ENCODE assay signal across 24 cellular contexts in the genomic region with DNA sequence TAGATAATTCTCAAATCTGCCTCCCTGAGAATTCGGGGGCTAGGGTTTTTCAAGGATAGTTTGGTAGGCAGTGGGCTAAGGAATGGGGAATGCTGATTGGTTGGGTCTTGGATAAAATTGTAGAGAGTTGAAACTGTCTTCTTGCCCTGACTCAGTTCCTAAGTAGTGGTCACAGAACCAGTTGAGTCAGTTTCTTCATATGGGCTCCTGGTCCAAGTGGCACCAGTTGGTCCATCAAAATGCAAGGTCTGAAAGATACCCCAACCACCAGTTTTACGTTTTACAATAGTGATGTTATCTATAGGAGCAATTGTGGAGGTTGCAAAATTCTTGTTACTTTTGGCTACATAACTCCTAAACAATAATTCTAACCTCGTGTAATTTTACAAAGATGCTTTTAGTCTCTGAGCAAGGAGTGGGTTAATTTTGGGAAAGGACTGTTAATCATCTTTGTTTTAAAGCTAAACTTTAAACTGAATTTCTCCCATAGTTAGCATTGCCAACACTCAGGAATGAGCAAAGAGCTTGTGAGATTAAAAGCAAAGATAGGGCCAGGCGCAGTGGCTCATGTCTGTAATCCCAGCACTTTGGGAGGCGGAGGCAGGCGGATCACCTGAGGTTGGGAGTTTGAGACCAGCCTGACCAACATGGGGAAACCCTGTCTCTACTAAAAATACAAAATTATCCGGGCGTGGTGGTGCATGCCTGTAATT.
"Had no signal": no experiment of that assay in that cellular context is flagged by ENCODE, and none has a peak within 500 bp of the region (broad histone marks: within the 10 kb centered on the region; RNA-seq: fewer than 3 reads in every experiment).

No MANE protein-coding gene starts in this region.

- H3K27ac Mint-ChIP-seq: endodermal cell; naive B cell; nephron; progenitor cell of endocrine pancreas; stimulated activated memory B cell treated with anti-CD40 and anti-IgM and Interleukin-4, amounts not matched to agents 10 μg/mL and 1 μg/mL and 100 μg/mL, for 72 hours; stimulated activated naive CD8-positive, alpha-beta T cell treated with anti-CD3 and anti-CD28 coated beads, Interleukin-15, amount 100 ng/mL, for 72 hours had no signal

- H3K36me3 ChIP-seq: pancreas had no signal

- H3K4me3 ChIP-seq: coronary artery, gastroesophageal sphincter, lung, pancreas, right lobe of liver, testis, tibial nerve had no signal

- H3K4me1 ChIP-seq: pancreas, testis had no signal

- H3K9me3 ChIP-seq: gastroesophageal sphincter, pancreas, right lobe of liver, testis, tibial nerve had no signal

- H3K27ac ChIP-seq: coronary artery, gastroesophageal sphincter, pancreas, right lobe of liver, testis, tibial nerve had no signal

- DNase-seq: effector CD4-positive, alpha-beta T cell; endodermal cell; glutamatergic neuron; kidney; left cardiac atrium; left ventricle myocardium superior; mesendoderm; naive B cell; occipital lobe; pancreas; retina; right lobe of liver; stimulated activated CD4-positive, alpha-beta T cell treated with anti-CD3 and anti-CD28 coated beads, Interleukin-15, amount 100 ng/mL, for 24 hours; stimulated activated CD4-positive, alpha-beta T cell treated with anti-CD3 and anti-CD28 coated beads, Interleukin-1b, Interleukin-23, amount 100 ng/mL, for 48 hours; stimulated activated CD4-positive, alpha-beta T cell treated with anti-CD3 and anti-CD28 coated beads, Interleukin-4, amount 100 ng/mL, for 24 hours; stimulated activated naive CD8-positive, alpha-beta T cell treated with anti-CD3 and anti-CD28 coated beads, Interleukin-15, amount 100 ng/mL, for 72 hours; testis had no signal

- H3K4me3 Mint-ChIP-seq: endodermal cell; nephron; stimulated activated memory B cell treated with anti-CD40 and anti-IgM and Interleukin-4, amounts not matched to agents 10 μg/mL and 1 μg/mL and 100 μg/mL, for 72 hours; stimulated activated naive CD8-positive, alpha-beta T cell treated with anti-CD3 and anti-CD28 coated beads, Interleukin-15, amount 100 ng/mL, for 72 hours had no signal

- H3K27me3 ChIP-seq: gastroesophageal sphincter, pancreas, right lobe of liver, testis, tibial nerve had no signal

- ATAC-seq: gastroesophageal sphincter; left cardiac atrium; left ventricle myocardium superior; pancreas; stimulated activated memory B cell treated with anti-CD40 and anti-IgM and Interleukin-4, amounts not matched to agents 10 μg/mL and 1 μg/mL and 100 μg/mL, for 72 hours; stimulated activated naive CD8-positive, alpha-beta T cell treated with anti-CD3 and anti-CD28 coated beads, Interleukin-15, amount 100 ng/mL, for 72 hours had no signal

- H3K27me3 Mint-ChIP-seq: naive B cell; progenitor cell of endocrine pancreas; stimulated activated memory B cell treated with anti-CD40 and anti-IgM and Interleukin-4, amounts not matched to agents 10 μg/mL and 1 μg/mL and 100 μg/mL, for 72 hours; stimulated activated naive CD8-positive, alpha-beta T cell treated with anti-CD3 and anti-CD28 coated beads, Interleukin-15, amount 100 ng/mL, for 72 hours had no signal
